Comparison of ENCODE assay signal across 1 cellular context in the genomic region with DNA sequence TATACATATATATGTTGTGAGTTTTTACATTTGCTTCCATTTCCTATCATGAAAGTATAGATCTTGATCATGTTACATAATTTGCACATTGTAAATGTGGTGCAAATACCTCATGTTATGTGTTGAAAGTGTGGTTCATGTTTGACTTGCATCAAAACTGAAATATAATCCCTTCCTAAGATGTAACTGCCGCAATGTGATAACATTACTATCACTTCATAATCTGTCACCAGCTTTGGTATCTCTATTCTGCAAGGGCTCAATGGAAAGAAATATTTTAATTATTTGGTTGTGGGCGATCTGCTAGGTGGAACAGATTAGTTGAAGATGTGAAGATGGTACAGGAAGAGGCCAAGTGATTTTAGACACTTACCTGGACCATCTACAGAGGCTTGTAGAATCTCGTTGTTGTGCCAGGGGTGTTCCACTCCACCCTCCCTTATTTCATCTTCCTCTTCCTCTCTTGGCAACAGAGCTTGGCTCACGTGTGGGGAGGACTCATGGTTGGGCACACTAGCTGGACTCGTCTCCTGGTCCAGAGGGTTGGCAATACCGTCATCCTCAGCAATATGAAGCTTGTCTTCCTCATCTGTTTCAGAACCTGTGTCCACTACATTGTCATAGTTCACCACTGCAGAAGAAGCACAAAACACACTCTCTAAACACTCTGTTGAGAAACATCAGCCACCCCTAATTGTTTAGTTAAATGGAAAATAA.
TF ChIP-seq lines count a peak whose summit lies in the region.

No MANE protein-coding gene starts in this region.

TF ChIP-seq in K562, 482 proteins besides CTCF, POLR2A, EP300 and RAD21:
- TF ChIP-seq TEAD4 (IDR thresholded peaks at IDR 0.05; ENCODE audit: low read length) (0 out of 2 replicates have a peak, but pooled peaks have one; percentile 21), TEAD4 (CRISPR knock-in tag; IDR thresholded peaks at IDR 0.05; ENCODE audit: borderline replicate concordance) (no peak), CBFA2T3 (IDR thresholded peaks at IDR 0.05) (peak; percentile 38), ZEB2 (IDR thresholded peaks at IDR 0.05) (no peak)
